In genomic region chr9:76650692-76651091, GRCh38 we compare ENCODE assay signal across 10 cellular contexts.
DNase-seq lines count a peak whose midpoint lies in the region; ATAC-seq and TF ChIP-seq lines count a peak whose summit lies in the region.
"Had no signal": no experiment of that assay in that cellular context is flagged by ENCODE, and none has a peak within 500 bp of the region (broad histone marks: within the 10 kb centered on the region; RNA-seq: fewer than 3 reads in every experiment).

No MANE protein-coding gene starts in this region.

- peaks cover 45% of the 10 kb centered on the region for H3K4me1 Mint-ChIP-seq in CD14-positive monocyte

- TF ChIP-seq CTCF in CD14-positive monocyte (IDR thresholded peaks at IDR 0.05) (no peak), ascending aorta (IDR thresholded peaks at IDR 0.05) (no peak)

- no peak overlapping the region for H3K9ac ChIP-seq in muscle layer of colon (ENCODE audit: low read length)

- H3K27me3 ChIP-seq in ascending aorta (no peaks in the 10 kb centered on the region), muscle layer of colon (ENCODE audit: control insufficient read depth in 1 of 2, insufficient read depth in 2 of 2, low read length in 2 of 2) (no peaks in the 10 kb centered on the region)

- DNase-seq in CD14-positive monocyte (ENCODE audit: low spot score) = no peak
- DNase-seq in ascending aorta (ENCODE audit: low spot score in 2 of 2) = no peak
- no peak for DNase-seq in retina
- DNase-seq in Kasumi-1 (lab: John Stamatoyannopoulos, UW) = no peak
- no peak for DNase-seq in D341Med (ENCODE audit: low spot score)
- DNase-seq: NK-92 treated with Interleukin-12 subunit alpha and Interleukin-12 subunit beta, amount 100 ng/mL, for 24 hours had no signal

- H3K36me3 ChIP-seq in ascending aorta (peaks cover 8 to 25% of the 10 kb centered on the region in 2 donors), muscle layer of colon (ENCODE audit: insufficient read depth, low read length) (peaks cover 14% of the 10 kb centered on the region)

- peak overlapping the region; percentile 31 to 50 for H3K27ac ChIP-seq in ascending aorta
- peak overlapping the region; percentile 48 for H3K27ac ChIP-seq in muscle layer of colon (ENCODE audit: low read depth, low read length)
- H3K27ac ChIP-seq: epithelial cell of prostate had no signal

- peaks cover 0 to 2% (median 0%) of the 10 kb centered on the region in 7 donors for H3K9me3 Mint-ChIP-seq in CD14-positive monocyte

- intact Hi-C loops in CD14-positive monocyte (cut with micrococcal nuclease) (loop anchor here in 1 of 2 donors (10.0 kb wide), 1 partner anchor 46 kb away; no protein-coding TSS in a partner anchor), ascending aorta (cut with DNase I) (loop anchor here (10.0 kb wide), 3 partner anchors 164 to 1416 kb away; partner anchors contain the start of gene PRUNE2)

- H3K27me3 Mint-ChIP-seq in CD14-positive monocyte (ENCODE audit: low read depth in 3 of 3) = no peaks in the 10 kb centered on the region

- H3K4me1 ChIP-seq in ascending aorta (peaks cover 0 to 43% of the 10 kb centered on the region in 2 donors), muscle layer of colon (ENCODE audit: insufficient read depth, low read length) (peaks cover 17% of the 10 kb centered on the region)

- peak overlapping the region in 1 of 2 donors; percentile 35 for H3K4me3 ChIP-seq in ascending aorta
- H3K4me3 ChIP-seq in muscle layer of colon (ENCODE audit: low read depth in 1 of 2, low read length in 2 of 2) = no peak overlapping the region

- ATAC-seq in HG03432 (IDR thresholded peaks at IDR 0.05; ENCODE audit: unreplicated experiment) (peak; percentile 10), HG02623 (IDR thresholded peaks at IDR 0.05; ENCODE audit: unreplicated experiment) (no peak)

- H3K36me3 Mint-ChIP-seq in CD14-positive monocyte = peaks cover 8 to 9% of the 10 kb centered on the region in 2 donors

- peak overlapping the region; percentile 71 to 79 for H3K4me3 Mint-ChIP-seq in CD14-positive monocyte

- H3K27ac Mint-ChIP-seq in CD14-positive monocyte = peak overlapping the region; percentile 86 to 94 (median 92)

- H3K9me3 ChIP-seq in ascending aorta = no peaks in the 10 kb centered on the region
- no peaks in the 10 kb centered on the region for H3K9me3 ChIP-seq in muscle layer of colon (ENCODE audit: low read length)
